5 cellular contexts compared by ENCODE assay signal in the genomic region with DNA sequence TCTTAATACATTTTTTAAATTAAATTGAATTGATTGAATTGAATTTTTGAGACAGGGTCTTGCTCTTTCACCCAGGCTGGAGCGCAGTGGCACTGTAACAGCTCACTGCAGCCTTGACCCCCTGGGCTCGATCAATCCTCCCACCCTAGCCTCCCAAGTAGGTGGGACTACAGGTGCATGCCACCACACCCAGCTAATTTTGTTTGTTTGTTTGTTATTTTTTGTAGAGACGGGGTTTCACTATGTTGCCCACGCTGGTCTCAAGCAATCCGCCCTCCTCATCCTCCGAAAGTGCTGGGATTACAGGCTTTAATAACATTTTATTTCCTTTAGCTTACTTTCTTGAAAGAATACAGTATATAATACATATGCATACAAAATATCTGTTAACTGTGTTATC.
"Had no signal": no experiment of that assay in that cellular context is flagged by ENCODE, and none has a peak within 500 bp of the region (broad histone marks: within the 10 kb centered on the region; RNA-seq: fewer than 3 reads in every experiment).

No MANE protein-coding gene starts in this region.

- H3K4me3 Mint-ChIP-seq: GM23338, H9 had no signal

- H3K27ac Mint-ChIP-seq: GM23338, H9 had no signal

- H3K4me3 ChIP-seq: GM23338, K562 had no signal

- DNase-seq: H9, HCEC 1CT, IMR-90 had no signal
